ENCODE assay signal across 10 cellular contexts in genomic region chr2:71801969-71802368, GRCh38.
DNase-seq lines count a peak whose midpoint lies in the region; ATAC-seq, FAIRE-seq and TF ChIP-seq lines count a peak whose summit lies in the region.
"Had no signal": no experiment of that assay in that cellular context is flagged by ENCODE, and none has a peak within 500 bp of the region (broad histone marks: within the 10 kb centered on the region; RNA-seq: fewer than 3 reads in every experiment).

No MANE protein-coding gene starts in this region.

- ATAC-seq in K562 (peak; percentile 85), GM18873 (IDR thresholded peaks at IDR 0.05; ENCODE audit: low FRiP score, unreplicated experiment) (no peak), HG03095 (IDR thresholded peaks at IDR 0.05; ENCODE audit: unreplicated experiment) (no peak)

- DNase-seq in Caco-2 (peak in 1 of 2 experiments; percentile 66), KBM-7 (peak; percentile 12), K562 (ENCODE audit: extremely low read depth in 1 of 4, low spot score in 3 of 4) (peak; percentile 45 to 66 (median 57)), islet precursor cell (peak; percentile 89), transverse colon (peak; percentile 30)
- no peak for DNase-seq in stimulated activated CD4-positive, alpha-beta T cell treated with anti-CD3 and anti-CD28 coated beads, Interleukin-12 subunit alpha, Interleukin-12 subunit beta, amount 100 ng/mL, for 4 hours

- no peaks in the 10 kb centered on the region for H3K9me3 Mint-ChIP-seq in Caco-2 (ENCODE audit: unreplicated experiment)
- H3K9me3 Mint-ChIP-seq: stimulated activated naive CD8-positive, alpha-beta T cell treated with anti-CD3 and anti-CD28 coated beads, Interleukin-15, Interleukin-2, amounts not matched to agents 100 ng/mL and 50 ng/mL, for 24 hours had no signal

- no peak overlapping the region for H3K27ac Mint-ChIP-seq in Caco-2 (ENCODE audit: unreplicated experiment)
- H3K27ac Mint-ChIP-seq: stimulated activated naive CD8-positive, alpha-beta T cell treated with anti-CD3 and anti-CD28 coated beads, Interleukin-15, Interleukin-2, amounts not matched to agents 100 ng/mL and 50 ng/mL, for 24 hours had no signal

- no peak overlapping the region for H3K4me3 Mint-ChIP-seq in Caco-2 (ENCODE audit: unreplicated experiment)
- H3K4me3 Mint-ChIP-seq: stimulated activated naive CD8-positive, alpha-beta T cell treated with anti-CD3 and anti-CD28 coated beads, Interleukin-15, Interleukin-2, amounts not matched to agents 100 ng/mL and 50 ng/mL, for 24 hours had no signal

- H3K4me1 Mint-ChIP-seq in Caco-2 (ENCODE audit: low read depth, unreplicated experiment) = peaks cover 15% of the 10 kb centered on the region

- no peak overlapping the region for H3K27ac ChIP-seq in K562 (ENCODE audit: extremely low read depth, low read depth, low read length)
- H3K27ac ChIP-seq in transverse colon = no peak overlapping the region
- H3K27ac ChIP-seq: epithelial cell of prostate had no signal

- in situ Hi-C loops in KBM-7 (cut with MboI; ENCODE audit: low pct_unique_long_range_greater_than_20kb, low sequenced_read_pairs) (no loop called here), K562 (cut with MboI) (loop anchor here (10.0 kb wide), 2 partner anchors 353 to 783 kb away; no protein-coding TSS in a partner anchor), transverse colon (cut with MboI; ENCODE audit: low pct_ligation_motif_present in 1 of 4, low pct_unique_long_range_greater_than_20kb in 1 of 4, low sequenced_read_pairs in 3 of 4) (loop anchor here in 2 of 4 donors (25.0 kb wide), 3 partner anchors 110 to 785 kb away; partner anchors contain the start of gene CYP26B1 (in 1 of the 2))

- peak; percentile 81 to 91 for TF ChIP-seq RAD21 in K562 (CRISPR knock-in tag; conservative IDR thresholded peaks at IDR 0.05 in 1 of 2, IDR thresholded peaks at IDR 0.05 in 1 of 2)

- CTCF ChIA-PET in Caco-2 (lab: Charles Lee) (interaction anchor here (1.2 kb wide), 2 partner anchors 19 to 348 kb away, joined by 3 to 5 read pairs; no protein-coding TSS in a partner anchor), K562 (lab: Yijun Ruan, JAX; ENCODE audit: low intra/inter-chr PET ratio) (interaction anchor here (0.6 to 2.7 kb wide), 7 partner anchors 182 to 1061 kb away, joined by 3 to 13 read pairs (median 4); no protein-coding TSS in a partner anchor)

- no peaks in the 10 kb centered on the region for H3K79me2 ChIP-seq in K562 (ENCODE audit: control insufficient read depth, insufficient read depth, low read length)

- no peak for TF ChIP-seq POLR2A in K562 (conservative IDR thresholded peaks at IDR 0.05)
- no peak for TF ChIP-seq POLR2A in transverse colon (IDR thresholded peaks at IDR 0.05)

- no peaks in the 10 kb centered on the region for H3K9me1 ChIP-seq in K562 (ENCODE audit: control insufficient read depth, insufficient read depth, low read length)

- H3K4me3 ChIP-seq in Caco-2 (ENCODE audit: low read depth, low read length) (no peak overlapping the region), K562 (no peak overlapping the region), transverse colon (no peak overlapping the region)

- no peaks in the 10 kb centered on the region for H3K4me1 ChIP-seq in Caco-2
- no peaks in the 10 kb centered on the region for H3K4me1 ChIP-seq in K562 (replicated peaks in 1 of 2; ENCODE audit: control insufficient read depth in 2 of 2, insufficient read depth in 2 of 2, low read length in 2 of 2)
- no peaks in the 10 kb centered on the region for H3K4me1 ChIP-seq in transverse colon

- TF ChIP-seq CTCF in Caco-2 (IDR thresholded peaks at IDR 0.05; ENCODE audit: insufficient read depth in 1 of 2, low read depth in 1 of 2, low read length in 1 of 2, severe bottlenecking in 1 of 2, unreplicated experiment in 1 of 2) (peak; percentile 52 to 53), K562 (IDR thresholded peaks at IDR 0.05 in 2 of 3, conservative IDR thresholded peaks at IDR 0.05 in 1 of 3; ENCODE audit: insufficient read depth in 2 of 3, low read depth in 1 of 3, low read length in 3 of 3) (peak; percentile 67 to 77 (median 68)), transverse colon (IDR thresholded peaks at IDR 0.05) (peak in 4 of 5 experiments; percentile 24 to 42 (median 32))

- TF ChIP-seq EP300 in K562 (IDR thresholded peaks at IDR 0.05; ENCODE audit: low read length) (no peak), transverse colon (IDR thresholded peaks at IDR 0.05; ENCODE audit: low read depth) (no peak)

- intact Hi-C loops in Caco-2 (cut with micrococcal nuclease; ENCODE audit: unreplicated experiment) = loop anchor here (2.0 to 10.0 kb wide), 2 partner anchors 193 to 349 kb away; no protein-coding TSS in a partner anchor
- intact Hi-C loops in K562 (cut with micrococcal nuclease) = loop anchor here (1.0 kb wide), 1 partner anchor 348 kb away; no protein-coding TSS in a partner anchor
- intact Hi-C loops in transverse colon (cut with DNase I; ENCODE audit: low total_unique reads) = loop anchor here (10.0 kb wide), 1 partner anchor 353 kb away; no protein-coding TSS in a partner anchor

- no peaks in the 10 kb centered on the region for H3K27me3 Mint-ChIP-seq in Caco-2 (ENCODE audit: insufficient read depth, unreplicated experiment)

- FAIRE-seq in K562 (lab: Jason Lieb, UNC) = peak; percentile 55

- H3K36me3 ChIP-seq in Caco-2 (ENCODE audit: control insufficient read depth, insufficient read depth, low read length) (no peaks in the 10 kb centered on the region), K562 (ENCODE audit: control insufficient read depth, insufficient read depth, low read length) (no peaks in the 10 kb centered on the region), transverse colon (no peaks in the 10 kb centered on the region)

- BruUV-seq in Caco-2 (replicated peaks; lab: Mats Ljungman, UMichigan) (no TSS peak), K562 (replicated peaks; lab: Mats Ljungman, UMichigan) (no TSS peak)

- H3K9me3 ChIP-seq in Caco-2 = no peaks in the 10 kb centered on the region
- H3K9me3 ChIP-seq in K562 (replicated peaks; ENCODE audit: control insufficient read depth, insufficient read depth, low read depth, low read length) = no peaks in the 10 kb centered on the region
- H3K9me3 ChIP-seq in transverse colon = no peaks in the 10 kb centered on the region

- no peak overlapping the region for H3K9ac ChIP-seq in K562 (ENCODE audit: insufficient read depth in 1 of 2, low read depth in 2 of 2, low read length in 2 of 2)

- no peak overlapping the region for H3K4me2 ChIP-seq in K562 (ENCODE audit: insufficient read depth, low read length)

- 0 out of 2 replicates have a peak, but pooled peaks cover 7% of the 10 kb centered on the region for H4K20me1 ChIP-seq in K562 (replicated peaks; ENCODE audit: control insufficient read depth, insufficient read depth, low read length)

- POLR2A ChIA-PET in Caco-2 (lab: Charles Lee) = interaction anchor here (0.6 kb wide), 1 partner anchor 210 kb away, joined by 6 read pairs; no protein-coding TSS in a partner anchor
- POLR2A ChIA-PET in K562 (lab: Yijun Ruan, JAX) = no interaction called here

- no peak overlapping the region for H2AFZ ChIP-seq in K562 (ENCODE audit: low read depth, low read length)

- WGBS in K562 (ENCODE audit: insufficient coverage, low coverage, missing lambda C conversion rate) = 10% methylated on average over 6 of the region's 8 CpGs
- 40 to 70% methylated on average over 1 to 8 of the region's 8 CpGs for WGBS in transverse colon (ENCODE audit: low coverage in 1 of 2), 2 donors

- no peaks in the 10 kb centered on the region for H3K36me3 Mint-ChIP-seq in Caco-2 (ENCODE audit: insufficient read depth, unreplicated experiment)

- H3K27me3 ChIP-seq in Caco-2 (replicated peaks; ENCODE audit: control insufficient read depth, insufficient read depth, low read length) (no peaks in the 10 kb centered on the region), K562 (ENCODE audit: control insufficient read depth in 2 of 2, insufficient read depth in 2 of 2, low read length in 2 of 2) (peaks cover 0 to 9% of the 10 kb centered on the region in 2 experiments; a peak in 2 of 5 replicates), transverse colon (no peaks in the 10 kb centered on the region)

TF ChIP-seq in K562, 482 proteins besides CTCF, POLR2A, EP300 and RAD21:
- TF ChIP-seq ZNF3 (CRISPR knock-in tag; IDR thresholded peaks at IDR 0.05) (no peak), KDM5B (IDR thresholded peaks at IDR 0.05; ENCODE audit: insufficient replicate concordance, low read depth, low read length) (no peak), PRPF4 (IDR thresholded peaks at IDR 0.05; ENCODE audit: insufficient read depth, low read depth, low read length, poor library complexity, severe bottlenecking) (no peak), JUN (IDR thresholded peaks at IDR 0.05; ENCODE audit: borderline replicate concordance, low read depth, low read length) (no peak), JUN (CRISPR knock-in tag; IDR thresholded peaks at IDR 0.05; ENCODE audit: borderline replicate concordance) (no peak), STAG1 (CRISPR knock-in tag; IDR thresholded peaks at IDR 0.05; ENCODE audit: borderline replicate concordance) (peak; percentile 38; the same call in 1 of the 2 replicates), SMC3 (conservative IDR thresholded peaks at IDR 0.05; ENCODE audit: insufficient read depth, low read depth, low read length) (peak; percentile 50; the same call in 1 of the 2 replicates), DEAF1 (CRISPR knock-in tag; IDR thresholded peaks at IDR 0.05) (0 out of 2 replicates have a peak, but pooled peaks have one; percentile 63), RFX5 (IDR thresholded peaks at IDR 0.05; ENCODE audit: low read depth, low read length) (no peak), NCOA6 (IDR thresholded peaks at IDR 0.05) (no peak), ZNF717 (CRISPR knock-in tag; IDR thresholded peaks at IDR 0.05) (no peak), TSC22D4 (tag; IDR thresholded peaks at IDR 0.05) (no peak), NRF1 (conservative IDR thresholded peaks at IDR 0.05 in 1 of 2, IDR thresholded peaks at IDR 0.05 in 1 of 2) (peak; percentile 66 to 68), KLF6 (CRISPR knock-in tag; IDR thresholded peaks at IDR 0.05; ENCODE audit: borderline replicate concordance) (no peak), GTF2A2 (tag; IDR thresholded peaks at IDR 0.05) (no peak)
